In the genomic region with DNA sequence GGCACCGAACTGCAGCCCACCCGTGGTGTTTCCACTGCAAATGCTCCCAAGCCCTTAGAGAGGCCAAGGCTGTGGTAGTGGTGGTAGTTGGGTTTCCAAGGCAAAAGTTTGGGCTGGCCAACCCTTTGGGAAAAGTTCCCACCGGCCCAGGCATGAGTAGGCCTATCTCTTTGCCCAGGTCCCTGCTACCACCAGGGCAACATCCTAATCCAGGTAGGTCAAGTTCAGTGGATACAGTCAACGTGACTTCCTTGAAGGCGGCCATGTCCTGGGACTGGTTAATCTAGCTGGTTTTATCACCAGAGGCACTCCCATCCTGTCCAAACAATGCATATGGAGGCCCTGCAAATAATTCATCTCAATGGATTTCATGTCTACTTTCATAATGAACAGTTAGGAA, we compare ENCODE assay signal across 1 cellular context.
TF ChIP-seq lines count a peak whose summit lies in the region.

No MANE protein-coding gene starts in this region.

TF ChIP-seq in endothelial cell of umbilical vein, 7 proteins besides CTCF, POLR2A, EP300 and RAD21:
- TF ChIP-seq POLR2AphosphoS5 (IDR thresholded peaks at IDR 0.05; ENCODE audit: insufficient read depth, low read depth, low read length): no peak
- peak; percentile 38 for TF ChIP-seq EZH2 (IDR thresholded peaks at IDR 0.05; ENCODE audit: borderline replicate concordance, low read depth, low read length, severe bottlenecking)
